In the genomic region with DNA sequence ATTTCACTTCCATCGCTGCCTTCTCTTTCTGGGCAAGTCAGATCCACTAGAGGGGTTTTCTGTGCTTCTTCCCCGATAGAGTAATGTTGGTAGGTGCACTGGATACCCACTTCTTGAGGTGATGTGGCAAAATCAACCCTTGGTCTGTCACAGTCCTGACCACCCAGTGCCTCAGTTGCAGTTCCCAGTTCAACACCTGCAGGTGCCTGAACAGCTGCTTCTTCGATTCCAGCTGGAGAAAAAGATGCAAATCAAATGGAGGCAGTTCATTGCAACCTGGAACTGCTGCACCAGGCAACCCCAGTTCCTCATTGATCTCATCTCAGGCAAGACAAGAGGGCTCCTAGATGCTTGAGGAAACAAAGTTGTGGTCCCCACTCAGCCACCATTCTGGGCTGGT, we compare ENCODE assay signal across 1 cellular context.
TF ChIP-seq lines count a peak whose summit lies in the region.

No MANE protein-coding gene starts in this region.

TF ChIP-seq in GM12878, 131 proteins besides CTCF, POLR2A, EP300 and RAD21 (continued from another document):
- no peak for TF ChIP-seq RELB (IDR thresholded peaks at IDR 0.05; ENCODE audit: low read depth)
- TF ChIP-seq EZH2 (IDR thresholded peaks at IDR 0.05; ENCODE audit: borderline replicate concordance, control insufficient read depth, low read depth, low read length), result no peak
- no peak for TF ChIP-seq CEBPZ (IDR thresholded peaks at IDR 0.05; ENCODE audit: low read depth, low read length)
- no peak for TF ChIP-seq MTA3 (IDR thresholded peaks at IDR 0.05; ENCODE audit: borderline replicate concordance, low read length)
